In the genomic region with DNA sequence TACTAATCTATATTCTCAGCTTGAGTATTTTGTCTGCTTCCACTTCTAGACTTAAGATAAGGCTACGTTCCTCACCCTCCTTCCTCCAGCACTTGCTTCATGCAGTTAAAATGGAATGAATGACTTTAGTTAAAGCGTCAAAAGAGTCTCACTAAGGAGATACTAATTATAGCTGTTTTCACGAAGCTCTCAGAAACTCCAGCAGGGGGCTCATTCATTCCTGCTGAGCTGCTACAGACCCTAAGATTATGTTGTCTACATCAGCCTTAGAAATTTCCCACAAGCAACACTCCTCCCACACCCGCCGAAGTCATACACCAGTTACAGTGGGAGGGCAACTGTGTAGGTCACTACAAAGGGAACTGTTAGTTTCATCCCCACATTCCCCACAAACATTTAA, we compare ENCODE assay signal across 9 cellular contexts. TPM values are rescaled to one million over a fixed set of nuclear protein-coding genes. Genes with fewer than 3 reads are reported as not detected.
DNase-seq lines count a peak whose midpoint lies in the region; ATAC-seq and TF ChIP-seq lines count a peak whose summit lies in the region.
"Had no signal": no experiment of that assay in that cellular context is flagged by ENCODE, and none has a peak within 500 bp of the region (broad histone marks: within the 10 kb centered on the region; RNA-seq: fewer than 3 reads in every experiment).

No MANE protein-coding gene starts in this region.

- peak; percentile 43 for TF ChIP-seq CTCF in osteocyte (IDR thresholded peaks at IDR 0.05)

- peaks cover 40% of the 10 kb centered on the region for H3K4me1 Mint-ChIP-seq in osteocyte (ENCODE audit: unreplicated experiment)

- H3K36me3 Mint-ChIP-seq in osteocyte (ENCODE audit: unreplicated experiment), result peaks cover 4% of the 10 kb centered on the region

- no peaks in the 10 kb centered on the region for H3K27me3 Mint-ChIP-seq in osteocyte (ENCODE audit: unreplicated experiment)

- H3K9me3 Mint-ChIP-seq in osteocyte (ENCODE audit: unreplicated experiment), result no peaks in the 10 kb centered on the region

- H3K4me3 Mint-ChIP-seq in osteocyte (ENCODE audit: unreplicated experiment), result no peak overlapping the region

- peak overlapping the region; percentile 31 for H3K27ac Mint-ChIP-seq in osteocyte (ENCODE audit: unreplicated experiment)

- ATAC-seq in GM18870 (IDR thresholded peaks at IDR 0.05; ENCODE audit: unreplicated experiment), result no peak

- DNase-seq in NCI-H748 (lab: John Stamatoyannopoulos, UW; ENCODE audit: unreplicated experiment), result peak; percentile 50
- DNase-seq in NCI-H748 treated with DMSO at 0.1 percent for 48 hours (lab: John Stamatoyannopoulos, UW), result no peak
- DNase-seq in NCI-H1417 treated with DMSO at 0.1 percent for 48 hours (lab: John Stamatoyannopoulos, UW), result peak; percentile 24
- DNase-seq in central memory CD4-positive, alpha-beta T cell, result peak; percentile 7
- no peak for DNase-seq in osteocyte (ENCODE audit: extremely low spot score, unreplicated experiment)
- no peak for DNase-seq in KG1 (lab: John Stamatoyannopoulos, UW)
- no peak for DNase-seq in activated CD4-positive, alpha-beta T cell treated with anti-CD3 and anti-CD28 coated beads for 4 hours
- DNase-seq: activated CD4-positive, CD25-positive, alpha-beta regulatory T cell treated with anti-CD3 and anti-CD28 coated beads, Interleukin-2, amount 50 U/mL, for 72 hours had no signal

RNA-seq across cellular contexts. Expression of gene KIFC3, which starts 57.0 kb away (rescaled TPM):
- total RNA-seq in osteocyte, result 191 and 196 TPM in 2 replicates

Comparison
In these comparisons a context has a peak if more than half of its experiments do, and no peak if none do; other contexts are left out.
1. DNase-seq: peak in NCI-H748 (single experiment), NCI-H1417 treated with DMSO at 0.1 percent for 48 hours (single experiment) and central memory CD4-positive, alpha-beta T cell (single experiment); none in NCI-H748 treated with DMSO at 0.1 percent for 48 hours (single experiment), osteocyte (single experiment), KG1 (single experiment) and activated CD4-positive, alpha-beta T cell treated with anti-CD3 and anti-CD28 coated beads for 4 hours (0 of 2).